Comparison of ENCODE assay signal across 14 cellular contexts in the genomic region with DNA sequence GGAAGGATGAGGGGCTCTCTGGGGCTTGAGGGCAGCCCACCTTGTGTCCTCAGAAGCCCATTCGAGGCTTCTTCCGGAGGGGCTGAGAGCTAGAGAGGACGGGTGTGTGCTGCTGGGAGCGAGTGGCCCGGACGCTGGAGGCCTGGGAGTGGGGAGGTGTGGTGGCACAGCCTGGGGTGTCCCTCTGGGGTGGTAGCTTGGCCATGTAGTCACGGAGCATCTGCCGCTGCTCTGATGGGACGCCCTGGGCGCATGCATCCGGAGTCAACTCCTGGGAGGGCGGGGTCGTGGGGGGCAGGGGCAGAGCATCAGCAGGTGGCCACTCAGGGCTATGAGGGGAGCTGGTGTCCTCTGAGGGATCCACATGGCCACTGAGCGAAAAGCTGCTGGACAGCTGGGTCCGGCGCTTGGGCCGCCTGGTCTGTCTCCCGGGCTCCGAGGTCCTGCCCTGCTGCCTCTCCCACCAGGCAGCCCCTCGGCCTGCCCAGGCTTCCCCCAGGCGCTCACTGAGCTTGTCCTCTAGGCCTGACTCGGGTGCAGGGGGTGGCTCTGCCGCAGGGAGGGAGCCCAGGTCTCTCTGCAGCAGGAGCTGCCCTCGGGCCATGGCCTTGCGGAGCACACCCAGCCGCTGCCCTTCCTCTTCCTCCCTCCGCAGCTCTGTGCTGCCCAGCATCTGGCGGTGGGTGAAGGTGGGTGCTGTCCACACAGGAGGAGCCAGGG. TPM values are rescaled to one million over a fixed set of nuclear protein-coding genes. Genes with fewer than 3 reads are reported as not detected.
DNase-seq lines count a peak whose midpoint lies in the region; ATAC-seq and TF ChIP-seq lines count a peak whose summit lies in the region.
"Had no signal": no experiment of that assay in that cellular context is flagged by ENCODE, and none has a peak within 500 bp of the region (broad histone marks: within the 10 kb centered on the region; RNA-seq: fewer than 3 reads in every experiment).

No MANE protein-coding gene starts in this region.

- peaks cover 18% of the 10 kb centered on the region for H3K36me3 Mint-ChIP-seq in nephron (ENCODE audit: low read depth)

- H3K27ac Mint-ChIP-seq in nephron: peak overlapping the region in 2 of 3 experiments; percentile 72 to 74

- ATAC-seq in Right ventricle myocardium inferior: no peak
- no peak for ATAC-seq in left cardiac atrium
- no peak for ATAC-seq in stimulated activated naive CD8-positive, alpha-beta T cell treated with anti-CD3 and anti-CD28 coated beads, Interleukin-15, Interleukin-2, amounts not matched to agents 100 U/mL and 50 U/mL, for 24 hours

- peaks cover 0 to 15% of the 10 kb centered on the region in 2 donors for H3K4me1 ChIP-seq in uterus

- no peak overlapping the region for H3K4me3 ChIP-seq in uterus

- H3K4me3 Mint-ChIP-seq in nephron: no peak overlapping the region

- H3K9me3 Mint-ChIP-seq in nephron: no peaks in the 10 kb centered on the region

- H3K27ac ChIP-seq in uterus: peak overlapping the region; percentile 78 to 89
- H3K27ac ChIP-seq: KMS-11 had no signal

- no peaks in the 10 kb centered on the region for H3K9me3 ChIP-seq in uterus
- H3K9me3 ChIP-seq: Caco-2 had no signal

- no peaks in the 10 kb centered on the region for H3K36me3 ChIP-seq in uterus

- H3K27me3 ChIP-seq in uterus: no peaks in the 10 kb centered on the region

- DNase-seq in Right ventricle myocardium inferior (ENCODE audit: missing footprints) (peak; percentile 62), left cardiac atrium (no peak), uterus (no peak), islet precursor cell (no peak)
- DNase-seq in stimulated activated naive CD8-positive, alpha-beta T cell treated with anti-CD3 and anti-CD28 coated beads, Interleukin-15, Interleukin-2, amounts not matched to agents 100 U/mL and 50 U/mL, for 24 hours: no peak
- DNase-seq: Caco-2, DMS53, NCI-H1105 treated with DMSO at 0.1 percent for 48 hours, NCI-H187, NCI-H446 had no signal

- intact Hi-C loops in Right ventricle myocardium inferior (cut with DNase I): loop anchor here (5.0 kb wide), 1 partner anchor 212 kb away; the partner anchor contains the start of gene NECAB2
- intact Hi-C loops in left cardiac atrium (cut with DNase I): loop anchor here in 1 of 2 donors (5.0 kb wide), 2 partner anchors 92 to 207 kb away; no protein-coding TSS in a partner anchor
- intact Hi-C loops in uterus (cut with DNase I; ENCODE audit: low total_unique reads): no loop called here

- TF ChIP-seq POLR2A in uterus (IDR thresholded peaks at IDR 0.05): no peak

- no peaks in the 10 kb centered on the region for H3K27me3 Mint-ChIP-seq in nephron (ENCODE audit: low read depth)

- H3K4me1 Mint-ChIP-seq in nephron: peaks cover 21% of the 10 kb centered on the region

- TF ChIP-seq CTCF in nephron (IDR thresholded peaks at IDR 0.05; ENCODE audit: unreplicated experiment in 3 of 3): no peak
- TF ChIP-seq CTCF in uterus (IDR thresholded peaks at IDR 0.05): no peak

RNA-seq across cellular contexts. Expression of gene TAF1C, which starts 7.8 kb away (rescaled TPM):
- total RNA-seq in Right ventricle myocardium inferior (26.5 TPM), left cardiac atrium (10 to 100 TPM; 27.9 to 33.6 TPM), uterus (100 to 1,000 TPM in 2 of 4 donors, 10 to 100 TPM in 2; 36.7 to 210 (median 76.3) TPM)

RNA-seq across cellular contexts. Expression of gene ADAD2, which starts 11.9 kb away (rescaled TPM):
- total RNA-seq in Right ventricle myocardium inferior: not detected
- total RNA-seq in left cardiac atrium: under 1 TPM in 1 of 2 donors, not detected in 1; 0.59 TPM
- total RNA-seq in uterus: 1 to 10 TPM in 1 of 4 donors, under 1 TPM in 2, not detected in 1; 0.21 to 1.0 (median 0.88) TPM
- total RNA-seq: Caco-2, H4, MCF 10A had no signal

RNA-seq across cellular contexts. Expression of gene DNAAF1, which starts 33.9 kb away (rescaled TPM):
- not detected for total RNA-seq in Right ventricle myocardium inferior
- not detected for total RNA-seq in left cardiac atrium
- total RNA-seq in uterus: 1 to 10 TPM in 3 of 4 donors, under 1 TPM in 1; 0.77 to 8.2 (median 2.7) TPM
- total RNA-seq: MCF 10A had no signal

RNA-seq across cellular contexts. Expression of gene HSDL1, which starts 34.1 kb away (rescaled TPM):
- total RNA-seq in Right ventricle myocardium inferior: 24.1 TPM
- 10 to 100 TPM; 21.6 to 34.1 TPM for total RNA-seq in left cardiac atrium
- total RNA-seq in uterus: 10 to 100 TPM; 10.5 to 46.4 (median 22.3) TPM
